Comparison of ENCODE assay signal across 20 cellular contexts in genomic region chr4:110865611-110866254, GRCh38.
DNase-seq lines count a peak whose midpoint lies in the region; TF ChIP-seq lines count a peak whose summit lies in the region.
"Had no signal": no experiment of that assay in that cellular context is flagged by ENCODE, and none has a peak within 500 bp of the region (broad histone marks: within the 10 kb centered on the region; RNA-seq: fewer than 3 reads in every experiment).

No MANE protein-coding gene starts in this region.

- H3K9me3 Mint-ChIP-seq in MCF 10A (ENCODE audit: unreplicated experiment) (no peaks in the 10 kb centered on the region), Caco-2 (ENCODE audit: unreplicated experiment) (no peaks in the 10 kb centered on the region), H9 (no peaks in the 10 kb centered on the region)
- H3K9me3 Mint-ChIP-seq: effector memory CD8-positive, alpha-beta T cell; stimulated activated effector memory CD8-positive, alpha-beta T cell treated with anti-CD3 and anti-CD28 coated beads, Interleukin-12 subunit alpha, Interleukin-12 subunit beta, amount 100 ng/mL, for 72 hours had no signal

- no peak overlapping the region for H3K4me3 Mint-ChIP-seq in MCF 10A (ENCODE audit: unreplicated experiment)
- H3K4me3 Mint-ChIP-seq in Caco-2 (ENCODE audit: unreplicated experiment), result no peak overlapping the region
- no peak overlapping the region for H3K4me3 Mint-ChIP-seq in H9
- H3K4me3 Mint-ChIP-seq: effector memory CD8-positive, alpha-beta T cell; naive thymus-derived CD8-positive, alpha-beta T cell; stimulated activated effector memory CD8-positive, alpha-beta T cell treated with anti-CD3 and anti-CD28 coated beads, Interleukin-12 subunit alpha, Interleukin-12 subunit beta, amount 100 ng/mL, for 72 hours had no signal

- POLR2A ChIA-PET in MCF 10A (lab: Yijun Ruan, JAX) (no interaction called here), Caco-2 (lab: Charles Lee) (no interaction called here)

- H3K9ac ChIP-seq in mammary epithelial cell (ENCODE audit: insufficient read depth, low read length) (no peak overlapping the region), H9 (ENCODE audit: extremely low read depth, insufficient read length, low read length) (no peak overlapping the region)
- H3K9ac ChIP-seq: SK-N-SH had no signal

- H3K27ac ChIP-seq in mammary epithelial cell (ENCODE audit: insufficient read depth, low read depth, low read length) (no peak overlapping the region), H9 (ENCODE audit: insufficient read length, low read depth, low read length) (no peak overlapping the region)
- H3K27ac ChIP-seq: heart left ventricle, right atrium auricular region, upper lobe of left lung had no signal

- H2BK5ac ChIP-seq in H9 (ENCODE audit: insufficient read length, low read length), result no peak overlapping the region

- no peak overlapping the region for H3K14ac ChIP-seq in H9 (ENCODE audit: insufficient read depth, low read length)

- H2AFZ ChIP-seq in mammary epithelial cell (ENCODE audit: low read depth, low read length), result no peak overlapping the region
- H2AFZ ChIP-seq in H9 (ENCODE audit: low read length), result no peak overlapping the region

- intact Hi-C loops in MCF 10A (cut with micrococcal nuclease), result no loop called here
- intact Hi-C loops in mammary epithelial cell (cut with micrococcal nuclease), result no loop called here
- intact Hi-C loops in Caco-2 (cut with micrococcal nuclease; ENCODE audit: unreplicated experiment), result no loop called here
- intact Hi-C loops in posterior vena cava (cut with DNase I), result no loop called here

- H3K36me3 ChIP-seq in mammary epithelial cell (ENCODE audit: insufficient read depth, low read length), result no peaks in the 10 kb centered on the region
- no peaks in the 10 kb centered on the region for H3K36me3 ChIP-seq in kidney epithelial cell (ENCODE audit: control insufficient read depth, insufficient read depth, low read length)
- no peaks in the 10 kb centered on the region for H3K36me3 ChIP-seq in Caco-2 (ENCODE audit: control insufficient read depth, insufficient read depth, low read length)
- H3K36me3 ChIP-seq: heart left ventricle, right atrium auricular region, upper lobe of left lung had no signal

- in situ Hi-C loops in mammary epithelial cell (cut with MboI; ENCODE audit: low sequenced_read_pairs in 2 of 2), result no loop called here
- in situ Hi-C loops in astrocyte of the cerebellum (cut with HindIII; ENCODE audit: low sequenced_read_pairs), result no loop called here

- DNase-seq in MCF 10A (ENCODE audit: unreplicated experiment) (peak; percentile 36), mammary epithelial cell (no peak), astrocyte of the cerebellum (ENCODE audit: low read depth) (peak; percentile 93), kidney epithelial cell (ENCODE audit: low read depth) (peak; percentile 41), Caco-2 (no peak), posterior vena cava (ENCODE audit: low spot score) (no peak), H9 (no peak)
- DNase-seq in activated CD4-positive, alpha-beta T cell treated with anti-CD3 and anti-CD28 coated beads for 48 hours, result no peak
- DNase-seq: 8988T; activated gamma-delta T cell treated with Interleukin-2 at 50 U/mL for 16 hours; effector memory CD8-positive, alpha-beta T cell; heart left ventricle; naive thymus-derived CD8-positive, alpha-beta T cell; NCI-H1694; NCI-H526; SK-N-SH; stimulated activated CD4-positive, alpha-beta T cell treated with anti-CD3 and anti-CD28 coated beads, Interleukin-4, amount 100 ng/mL, for 4 hours; upper lobe of left lung had no signal

- TF ChIP-seq CTCF in MCF 10A (IDR thresholded peaks at IDR 0.05; ENCODE audit: unreplicated experiment), result no peak
- no peak for TF ChIP-seq CTCF in mammary epithelial cell (conservative IDR thresholded peaks at IDR 0.05 in 1 of 2, IDR thresholded peaks at IDR 0.05 in 1 of 2; ENCODE audit: extremely low read depth in 1 of 2, insufficient read depth in 1 of 2, low read depth in 1 of 2, low read length in 2 of 2)
- TF ChIP-seq CTCF in astrocyte of the cerebellum (IDR thresholded peaks at IDR 0.05; ENCODE audit: low read depth, low read length, missing control alignments), result no peak
- no peak for TF ChIP-seq CTCF in kidney epithelial cell (IDR thresholded peaks at IDR 0.05; ENCODE audit: insufficient read depth, low read length, poor library complexity, severe bottlenecking)
- no peak for TF ChIP-seq CTCF in Caco-2 (IDR thresholded peaks at IDR 0.05; ENCODE audit: insufficient read depth in 1 of 2, low read depth in 1 of 2, low read length in 1 of 2, severe bottlenecking in 1 of 2, unreplicated experiment in 1 of 2)
- no peak for TF ChIP-seq CTCF in H9 (conservative IDR thresholded peaks at IDR 0.05)

- H3K4me2 ChIP-seq in mammary epithelial cell (ENCODE audit: insufficient read depth, low read depth, low read length), result no peak overlapping the region
- H3K4me2 ChIP-seq in H9 (ENCODE audit: insufficient read depth, insufficient read length, low read length), result no peak overlapping the region
- H3K4me2 ChIP-seq: SK-N-SH had no signal

- H4K20me1 ChIP-seq in mammary epithelial cell (ENCODE audit: insufficient read depth, low read length) (no peaks in the 10 kb centered on the region), H9 (ENCODE audit: control insufficient read depth, insufficient read depth, insufficient read length) (no peaks in the 10 kb centered on the region)

- no peaks in the 10 kb centered on the region for H3K23me2 ChIP-seq in H9 (ENCODE audit: insufficient read length, low read depth, low read length, poor library complexity, severe bottlenecking)

- no peak overlapping the region for H2BK20ac ChIP-seq in H9 (ENCODE audit: low read depth, low read length, poor library complexity, severe bottlenecking)

- H3K4me3 ChIP-seq in mammary epithelial cell (replicated peaks in 1 of 3; ENCODE audit: insufficient read depth in 1 of 3, low read depth in 2 of 3, low read length in 3 of 3), result no peak overlapping the region
- H3K4me3 ChIP-seq in astrocyte of the cerebellum (ENCODE audit: low read depth, low read length), result no peak overlapping the region
- no peak overlapping the region for H3K4me3 ChIP-seq in kidney epithelial cell (ENCODE audit: low read depth, low read length)
- H3K4me3 ChIP-seq in Caco-2 (ENCODE audit: low read depth, low read length), result no peak overlapping the region
- H3K4me3 ChIP-seq: heart left ventricle, right atrium auricular region, upper lobe of left lung had no signal

- H3K79me1 ChIP-seq in H9 (ENCODE audit: insufficient read depth, low read depth, low read length, poor library complexity, severe bottlenecking), result no peaks in the 10 kb centered on the region

- no peak overlapping the region for H4K91ac ChIP-seq in H9 (ENCODE audit: insufficient read length, low read depth, low read length)

- H3K27me3 Mint-ChIP-seq in MCF 10A (ENCODE audit: insufficient read depth, unreplicated experiment) (peaks cover 4% of the 10 kb centered on the region), Caco-2 (ENCODE audit: insufficient read depth, unreplicated experiment) (no peaks in the 10 kb centered on the region), H9 (ENCODE audit: low read depth) (no peaks in the 10 kb centered on the region)
- H3K27me3 Mint-ChIP-seq: effector memory CD8-positive, alpha-beta T cell; naive thymus-derived CD8-positive, alpha-beta T cell had no signal

- no peak overlapping the region for H3K56ac ChIP-seq in H9 (ENCODE audit: insufficient read length, low read depth, low read length)

- H3T11ph ChIP-seq in H9 (ENCODE audit: low read length), result no peak overlapping the region

- no peaks in the 10 kb centered on the region for H3K27me3 ChIP-seq in mammary epithelial cell (ENCODE audit: insufficient read depth, low read length)
- no peaks in the 10 kb centered on the region for H3K27me3 ChIP-seq in kidney epithelial cell (ENCODE audit: control insufficient read depth, insufficient read depth, low read length)
- H3K27me3 ChIP-seq in Caco-2 (replicated peaks; ENCODE audit: control insufficient read depth, insufficient read depth, low read length), result no peaks in the 10 kb centered on the region
- no peaks in the 10 kb centered on the region for H3K27me3 ChIP-seq in H9 (ENCODE audit: insufficient read depth, low read length)
- H3K27me3 ChIP-seq: heart left ventricle, right atrium auricular region, upper lobe of left lung had no signal

- H3K23ac ChIP-seq in H9 (ENCODE audit: insufficient read length, low read depth, low read length), result no peak overlapping the region

- H2BK120ac ChIP-seq in H9 (ENCODE audit: low read depth, low read length, poor library complexity, severe bottlenecking), result no peak overlapping the region

- dilution Hi-C loops in mammary epithelial cell (cut with HindIII; ENCODE audit: low sequenced_read_pairs), result no loop called here

- CTCF ChIA-PET in MCF 10A (lab: Yijun Ruan, JAX) (no interaction called here), mammary epithelial cell (lab: Charles Lee; ENCODE audit: low non-redundant PET) (no interaction called here), Caco-2 (lab: Charles Lee) (no interaction called here)

- no peak overlapping the region for H4K8ac ChIP-seq in H9 (replicated peaks; ENCODE audit: insufficient read length, low read depth, low read length)

- H3K27ac Mint-ChIP-seq in MCF 10A (ENCODE audit: low read depth, unreplicated experiment), result no peak overlapping the region
- H3K27ac Mint-ChIP-seq in Caco-2 (ENCODE audit: unreplicated experiment), result no peak overlapping the region
- no peak overlapping the region; a peak in 1 of 7 replicates for H3K27ac Mint-ChIP-seq in H9
- H3K27ac Mint-ChIP-seq: effector memory CD8-positive, alpha-beta T cell; naive thymus-derived CD8-positive, alpha-beta T cell; stimulated activated effector memory CD8-positive, alpha-beta T cell treated with anti-CD3 and anti-CD28 coated beads, Interleukin-12 subunit alpha, Interleukin-12 subunit beta, amount 100 ng/mL, for 72 hours had no signal

- H3K9me3 ChIP-seq in mammary epithelial cell (replicated peaks; ENCODE audit: insufficient read depth, low read length) (no peaks in the 10 kb centered on the region), Caco-2 (peaks cover 3% of the 10 kb centered on the region; the same call in 1 of the 2 replicates), H9 (ENCODE audit: control insufficient read depth, low read depth, low read length) (no peaks in the 10 kb centered on the region)
- H3K9me3 ChIP-seq: heart left ventricle, right atrium auricular region, SK-N-SH, upper lobe of left lung had no signal

- H3K4me1 Mint-ChIP-seq in MCF 10A (ENCODE audit: insufficient read depth, unreplicated experiment), result peaks cover 22% of the 10 kb centered on the region
- peaks cover 10% of the 10 kb centered on the region for H3K4me1 Mint-ChIP-seq in Caco-2 (ENCODE audit: low read depth, unreplicated experiment)
- H3K4me1 Mint-ChIP-seq in H9, result no peaks in the 10 kb centered on the region
- H3K4me1 Mint-ChIP-seq: naive thymus-derived CD8-positive, alpha-beta T cell; stimulated activated effector memory CD8-positive, alpha-beta T cell treated with anti-CD3 and anti-CD28 coated beads, Interleukin-12 subunit alpha, Interleukin-12 subunit beta, amount 100 ng/mL, for 72 hours had no signal

- no peaks in the 10 kb centered on the region for H3K36me3 Mint-ChIP-seq in MCF 10A (ENCODE audit: insufficient read depth, unreplicated experiment)
- no peaks in the 10 kb centered on the region for H3K36me3 Mint-ChIP-seq in Caco-2 (ENCODE audit: insufficient read depth, unreplicated experiment)
- no peaks in the 10 kb centered on the region for H3K36me3 Mint-ChIP-seq in H9 (ENCODE audit: insufficient read depth in 1 of 3, low read depth in 3 of 3)
- H3K36me3 Mint-ChIP-seq: naive thymus-derived CD8-positive, alpha-beta T cell; stimulated activated effector memory CD8-positive, alpha-beta T cell treated with anti-CD3 and anti-CD28 coated beads, Interleukin-12 subunit alpha, Interleukin-12 subunit beta, amount 100 ng/mL, for 72 hours had no signal

- no peak overlapping the region for H3K4ac ChIP-seq in H9 (ENCODE audit: low read depth, low read length)

- no peak overlapping the region for H2AK5ac ChIP-seq in H9 (ENCODE audit: insufficient read length, low read length)

- no TSS peak for BruUV-seq in MCF 10A (replicated peaks; lab: Mats Ljungman, UMichigan)
- BruUV-seq in mammary epithelial cell (replicated peaks; lab: Mats Ljungman, UMichigan), result no TSS peak
- no TSS peak for BruUV-seq in Caco-2 (replicated peaks; lab: Mats Ljungman, UMichigan)

- no peak overlapping the region for H3K18ac ChIP-seq in H9 (ENCODE audit: insufficient read length, low read depth, low read length)

- H3K79me2 ChIP-seq in mammary epithelial cell (ENCODE audit: insufficient read depth, low read length) (no peaks in the 10 kb centered on the region), H9 (ENCODE audit: insufficient read depth, low read length) (no peaks in the 10 kb centered on the region)

- H4K5ac ChIP-seq in H9 (ENCODE audit: insufficient read length, low read depth, low read length), result no peak overlapping the region

- peaks cover 4% of the 10 kb centered on the region for H3K4me1 ChIP-seq in mammary epithelial cell (ENCODE audit: insufficient read depth, low read length)
- H3K4me1 ChIP-seq in Caco-2, result no peaks in the 10 kb centered on the region
- no peaks in the 10 kb centered on the region for H3K4me1 ChIP-seq in H9 (ENCODE audit: insufficient read depth, low read length)
- H3K4me1 ChIP-seq: upper lobe of left lung had no signal

- H2BK15ac ChIP-seq in H9 (ENCODE audit: low read depth, low read length), result no peak overlapping the region

- WGBS in mammary epithelial cell (ENCODE audit: low coverage, missing lambda C conversion rate), result no CpG with 5 or more reads among the region's 1 CpG
- WGBS in H9 (ENCODE audit: extremely low coverage, insufficient read length, low lambda C conversion rate), result no CpG with 5 or more reads among the region's 1 CpG

- no peak overlapping the region for H2BK12ac ChIP-seq in H9 (ENCODE audit: insufficient read length, low read depth, low read length)

Comparison
In these comparisons a context has a peak if more than half of its experiments do, and no peak if none do; other contexts are left out.
1. DNase-seq: peak in MCF 10A (single experiment), astrocyte of the cerebellum (single experiment) and kidney epithelial cell (single experiment); none in mammary epithelial cell (single experiment), activated CD4-positive, alpha-beta T cell treated with anti-CD3 and anti-CD28 coated beads for 48 hours (single experiment), Caco-2 (0 of 2), posterior vena cava (single experiment) and H9 (single experiment).